ENCODE assay signal across 15 cellular contexts in the genomic region with DNA sequence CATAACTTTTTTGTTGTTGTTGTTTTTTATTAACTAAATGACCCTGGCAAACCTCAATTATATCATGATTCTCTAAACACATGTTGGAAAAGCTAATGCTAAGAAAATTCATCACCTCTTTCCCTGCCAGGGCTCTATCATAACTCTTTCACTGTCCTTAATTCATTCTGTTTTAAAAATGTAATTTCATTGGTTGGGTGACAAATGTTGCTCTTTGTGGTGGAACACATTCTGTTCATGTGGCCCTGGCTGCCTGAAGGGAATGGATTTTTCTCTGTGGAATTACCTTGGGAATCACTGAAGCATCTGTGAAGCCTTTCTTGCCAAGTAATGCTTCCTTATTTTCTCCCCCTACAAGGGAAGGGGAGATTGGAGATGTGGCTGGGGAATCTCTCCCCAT.
DNase-seq lines count a peak whose midpoint lies in the region; ATAC-seq and TF ChIP-seq lines count a peak whose summit lies in the region.
"Had no signal": no experiment of that assay in that cellular context is flagged by ENCODE, and none has a peak within 500 bp of the region (broad histone marks: within the 10 kb centered on the region; RNA-seq: fewer than 3 reads in every experiment).

No MANE protein-coding gene starts in this region.

- no peak for TF ChIP-seq CTCF in neural progenitor cell (IDR thresholded peaks at IDR 0.05)

- H3K4me3 ChIP-seq in ectodermal cell (ENCODE audit: insufficient read depth, low read depth, low read length) (no peak overlapping the region), neural progenitor cell (no peak overlapping the region)

- no peak overlapping the region for H3K9ac ChIP-seq in neural progenitor cell

- peaks cover 31% of the 10 kb centered on the region for H3F3A ChIP-seq in neural progenitor cell (ENCODE audit: low read depth)

- H3K36me3 ChIP-seq in ectodermal cell (ENCODE audit: control insufficient read depth, insufficient read depth, low read length) (no peaks in the 10 kb centered on the region), neural progenitor cell (no peaks in the 10 kb centered on the region)

- H3K9me3 Mint-ChIP-seq in neural progenitor cell: peaks cover 3% of the 10 kb centered on the region
- no peaks in the 10 kb centered on the region for H3K9me3 Mint-ChIP-seq in activated T-helper 1 cell treated with anti-CD3 and anti-CD28 coated beads, Interleukin-12 subunit alpha, Interleukin-12 subunit beta, Interleukin-2, Interleukin-4 antibody, amounts not matched to agents 30 ng/mL and 10 ng/mL and 1 ng/mL, durations not matched to agents 14 hours and 24 hours and 36 hours

- no peaks in the 10 kb centered on the region for H3K36me3 Mint-ChIP-seq in neural progenitor cell
- H3K36me3 Mint-ChIP-seq in activated T-helper 1 cell treated with anti-CD3 and anti-CD28 coated beads, Interleukin-12 subunit alpha, Interleukin-12 subunit beta, Interleukin-2, Interleukin-4 antibody, amounts not matched to agents 30 ng/mL and 10 ng/mL and 1 ng/mL, durations not matched to agents 14 hours and 24 hours and 36 hours (ENCODE audit: low read depth): no peaks in the 10 kb centered on the region

- DNase-seq in Right ventricle myocardium superior (no peak), left cardiac atrium (no peak), NCI-H446 treated with DMSO at 0.1 percent for 48 hours (lab: John Stamatoyannopoulos, UW) (peak; percentile 78), neural progenitor cell (ENCODE audit: low spot score) (no peak)
- no peak for DNase-seq in activated T-helper 1 cell treated with anti-CD3 and anti-CD28 coated beads, Interleukin-12 subunit alpha, Interleukin-12 subunit beta, Interleukin-2, Interleukin-4 antibody, amounts not matched to agents 30 ng/mL and 10 ng/mL and 1 ng/mL, durations not matched to agents 14 hours and 24 hours and 36 hours (ENCODE audit: low spot score)
- DNase-seq: ACHN; Caco-2; CD4-positive, alpha-beta T cell; GOT3; H7; IMR-90 had no signal

- no peaks in the 10 kb centered on the region for H4K20me1 ChIP-seq in neural progenitor cell (ENCODE audit: low read depth)

- H3K4me1 ChIP-seq in ectodermal cell (ENCODE audit: control insufficient read depth, insufficient read depth, low read length) (peaks cover 17% of the 10 kb centered on the region), neural progenitor cell (peaks cover 33% of the 10 kb centered on the region)
- H3K4me1 ChIP-seq: Caco-2 had no signal

- H3K4me1 Mint-ChIP-seq in neural progenitor cell: peaks cover 32% of the 10 kb centered on the region
- H3K4me1 Mint-ChIP-seq in activated T-helper 1 cell treated with anti-CD3 and anti-CD28 coated beads, Interleukin-12 subunit alpha, Interleukin-12 subunit beta, Interleukin-2, Interleukin-4 antibody, amounts not matched to agents 30 ng/mL and 10 ng/mL and 1 ng/mL, durations not matched to agents 14 hours and 24 hours and 36 hours (ENCODE audit: low read depth): no peaks in the 10 kb centered on the region

- H3K27ac ChIP-seq in ectodermal cell (ENCODE audit: insufficient read depth, low read depth, low read length, poor library complexity, severe bottlenecking) (peak overlapping the region; percentile 63), neural progenitor cell (peak overlapping the region; percentile 76)
- H3K27ac ChIP-seq: C4-2B had no signal

- intact Hi-C loops in Right ventricle myocardium superior (cut with DNase I): no loop called here
- intact Hi-C loops in left cardiac atrium (cut with DNase I): no loop called here
- intact Hi-C loops in activated T-helper 1 cell treated with anti-CD3 and anti-CD28 coated beads, Interleukin-12 subunit alpha, Interleukin-12 subunit beta, Interleukin-2, Interleukin-4 antibody, amounts not matched to agents 30 ng/mL and 10 ng/mL and 1 ng/mL, durations not matched to agents 14 hours and 24 hours and 36 hours (cut with micrococcal nuclease): no loop called here

- no peak overlapping the region for H2AFZ ChIP-seq in neural progenitor cell (replicated peaks)

- no peaks in the 10 kb centered on the region for H3K27me3 ChIP-seq in ectodermal cell (ENCODE audit: control insufficient read depth, insufficient read depth, low read length, poor library complexity, severe bottlenecking)
- H3K27me3 ChIP-seq in neural progenitor cell: no peaks in the 10 kb centered on the region

- no peaks in the 10 kb centered on the region for H3K27me3 Mint-ChIP-seq in neural progenitor cell (ENCODE audit: insufficient read depth, low read depth)
- H3K27me3 Mint-ChIP-seq in activated T-helper 1 cell treated with anti-CD3 and anti-CD28 coated beads, Interleukin-12 subunit alpha, Interleukin-12 subunit beta, Interleukin-2, Interleukin-4 antibody, amounts not matched to agents 30 ng/mL and 10 ng/mL and 1 ng/mL, durations not matched to agents 14 hours and 24 hours and 36 hours (ENCODE audit: insufficient read depth): peaks cover 2% of the 10 kb centered on the region
- H3K27me3 Mint-ChIP-seq: CD4-positive, alpha-beta T cell had no signal

- H3K27ac Mint-ChIP-seq in neural progenitor cell: no peak overlapping the region
- no peak overlapping the region for H3K27ac Mint-ChIP-seq in activated T-helper 1 cell treated with anti-CD3 and anti-CD28 coated beads, Interleukin-12 subunit alpha, Interleukin-12 subunit beta, Interleukin-2, Interleukin-4 antibody, amounts not matched to agents 30 ng/mL and 10 ng/mL and 1 ng/mL, durations not matched to agents 14 hours and 24 hours and 36 hours
- H3K27ac Mint-ChIP-seq: CD4-positive, alpha-beta T cell had no signal

- H3K4me2 ChIP-seq in neural progenitor cell: peak overlapping the region; percentile 52

- H3K4me3 Mint-ChIP-seq in neural progenitor cell: no peak overlapping the region
- no peak overlapping the region for H3K4me3 Mint-ChIP-seq in activated T-helper 1 cell treated with anti-CD3 and anti-CD28 coated beads, Interleukin-12 subunit alpha, Interleukin-12 subunit beta, Interleukin-2, Interleukin-4 antibody, amounts not matched to agents 30 ng/mL and 10 ng/mL and 1 ng/mL, durations not matched to agents 14 hours and 24 hours and 36 hours
- H3K4me3 Mint-ChIP-seq: CD4-positive, alpha-beta T cell had no signal

- ATAC-seq in Right ventricle myocardium superior (ENCODE audit: poor library complexity) (peak; percentile 48), left cardiac atrium (no peak), GM21526 (IDR thresholded peaks at IDR 0.05; ENCODE audit: low FRiP score, unreplicated experiment) (no peak), GM21360 (IDR thresholded peaks at IDR 0.05; ENCODE audit: unreplicated experiment) (no peak)

- no peaks in the 10 kb centered on the region for H3K9me3 ChIP-seq in ectodermal cell (ENCODE audit: control insufficient read depth, low read length)
- no peaks in the 10 kb centered on the region for H3K9me3 ChIP-seq in neural progenitor cell (ENCODE audit: low read depth)
- H3K9me3 ChIP-seq: Caco-2 had no signal

- no peaks in the 10 kb centered on the region for H3K79me2 ChIP-seq in neural progenitor cell (ENCODE audit: low read depth)
